ENCODE assay signal across 12 cellular contexts in the genomic region with DNA sequence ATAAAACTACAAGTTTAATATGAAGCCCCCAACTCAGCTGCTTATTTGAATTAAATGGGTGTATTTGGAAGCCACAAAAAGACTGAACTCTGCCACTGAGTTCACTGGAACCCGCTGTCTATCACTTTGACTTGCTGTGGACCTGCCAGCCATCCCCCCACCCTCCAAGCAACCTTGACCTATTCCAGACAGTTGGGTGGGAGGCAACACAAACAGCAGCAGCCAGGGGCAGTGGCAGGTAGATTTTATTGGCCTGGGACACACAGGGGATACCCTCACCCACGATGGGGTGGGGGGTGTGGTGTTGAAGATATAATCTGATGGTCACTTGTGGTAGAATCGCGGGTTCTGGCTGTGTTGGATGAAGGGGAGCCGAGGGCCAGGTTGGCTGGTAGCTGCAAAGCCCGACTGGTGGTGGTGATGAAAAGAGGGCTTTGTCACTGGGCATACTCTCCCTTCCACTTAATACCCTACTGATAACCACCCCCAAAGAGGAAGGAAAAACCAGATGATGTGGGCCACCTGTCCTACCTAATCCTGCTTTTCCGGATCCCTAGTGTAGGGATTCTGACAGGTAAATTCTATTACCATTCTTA. TPM values are rescaled to one million over a fixed set of nuclear protein-coding genes. Genes with fewer than 3 reads are reported as not detected.
A peak's percentile ranks its signal among the peaks of the same experiment; 100 is the strongest.
DNase-seq lines count a peak whose midpoint lies in the region; ATAC-seq, FAIRE-seq and TF ChIP-seq lines count a peak whose summit lies in the region.
"Had no signal": no experiment of that assay in that cellular context is flagged by ENCODE, and none has a peak within 500 bp of the region (broad histone marks: within the 10 kb centered on the region; RNA-seq: fewer than 3 reads in every experiment).

No MANE protein-coding gene starts in this region.

- POLR2A ChIA-PET in A549 (lab: Yijun Ruan, JAX) = interaction anchor here (1.0 to 4.0 kb wide), 5 partner anchors 9 to 91 kb away, joined by 3 to 22 read pairs (median 4); partner anchors contain the start of genes NEURL4 and TMEM256
- POLR2A ChIA-PET in CD8-positive, alpha-beta memory T cell (lab: Charles Lee) = interaction anchor here (1.3 to 1.5 kb wide), 2 partner anchors 18 to 123 kb away, joined by 3 to 4 read pairs; partner anchors contain the start of gene TMEM102

- no peaks in the 10 kb centered on the region for H3K27me3 ChIP-seq in CD8-positive, alpha-beta memory T cell (ENCODE audit: insufficient read depth, low read length, poor library complexity, severe bottlenecking)
- H3K27me3 ChIP-seq in esophagus squamous epithelium (no peaks in the 10 kb centered on the region), smooth muscle cell (ENCODE audit: low read depth) (no peaks in the 10 kb centered on the region)
- H3K27me3 ChIP-seq: ovary, SJCRH30 had no signal

- no peak overlapping the region for H2AFZ ChIP-seq in smooth muscle cell (ENCODE audit: low read depth)

- CTCF ChIA-PET in A549 (lab: Yijun Ruan, JAX) = interaction anchor here (0.8 to 6.1 kb wide), 10 partner anchors 9 to 91 kb away, joined by 3 to 58 read pairs (median 5); partner anchors contain the start of gene SLC2A4
- CTCF ChIA-PET in CD8-positive, alpha-beta memory T cell (lab: Charles Lee) = interaction anchor here (1.0 to 1.9 kb wide), 4 partner anchors 12 to 124 kb away, joined by 3 to 8 read pairs (median 4); partner anchors contain the start of gene SLC2A4

- no peaks in the 10 kb centered on the region for H3K9me3 ChIP-seq in A549
- no peaks in the 10 kb centered on the region for H3K9me3 ChIP-seq in CD8-positive, alpha-beta memory T cell (ENCODE audit: low read length)
- H3K9me3 ChIP-seq in T-helper 17 cell (ENCODE audit: control insufficient read depth, low read length, poor library complexity, severe bottlenecking) = no peaks in the 10 kb centered on the region
- no peaks in the 10 kb centered on the region for H3K9me3 ChIP-seq in esophagus squamous epithelium
- H3K9me3 ChIP-seq in smooth muscle cell (replicated peaks; ENCODE audit: low read depth) = no peaks in the 10 kb centered on the region
- H3K9me3 ChIP-seq: ovary, SJCRH30 had no signal

- H3K4me2 ChIP-seq in A549 (peak overlapping the region; percentile 90), smooth muscle cell (no peak overlapping the region)

- peak overlapping the region in 7 of 8 donors; percentile 72 to 93 (median 92) for H3K27ac Mint-ChIP-seq in CD8-positive, alpha-beta memory T cell
- H3K27ac Mint-ChIP-seq in T-helper 17 cell = peak overlapping the region; percentile 97

- intact Hi-C loops in esophagus squamous epithelium (cut with DNase I) = no loop called here

- peaks cover 57% of the 10 kb centered on the region for H3K4me1 ChIP-seq in A549
- H3K4me1 ChIP-seq in CD8-positive, alpha-beta memory T cell (ENCODE audit: insufficient read depth, low read length) = peaks cover 58% of the 10 kb centered on the region
- H3K4me1 ChIP-seq in esophagus squamous epithelium = peaks cover 37 to 78% (median 49%) of the 10 kb centered on the region in 3 donors
- H3K4me1 ChIP-seq in smooth muscle cell (ENCODE audit: low read depth) = peaks cover 16% of the 10 kb centered on the region

- peaks cover 51% of the 10 kb centered on the region for H3F3A ChIP-seq in smooth muscle cell (ENCODE audit: low read depth)

- WGBS in A549 (ENCODE audit: missing lambda C conversion rate) = 72% methylated on average over 7 of the region's 7 CpGs
- 67 to 69% methylated on average over 2 to 6 of the region's 7 CpGs for WGBS in esophagus squamous epithelium, 2 donors
- 90% methylated on average over 7 of the region's 7 CpGs for WGBS in smooth muscle cell (ENCODE audit: low lambda C conversion rate)

- no peaks in the 10 kb centered on the region for H3K9me3 Mint-ChIP-seq in CD8-positive, alpha-beta memory T cell

- peaks cover 58 to 72% (median 64%) of the 10 kb centered on the region in 3 donors for H3K4me1 Mint-ChIP-seq in CD8-positive, alpha-beta memory T cell
- peaks cover 54% of the 10 kb centered on the region for H3K4me1 Mint-ChIP-seq in T-helper 17 cell

- H3K4me3 ChIP-seq in A549 = no peak overlapping the region
- no peak overlapping the region for H3K4me3 ChIP-seq in CD8-positive, alpha-beta memory T cell (ENCODE audit: low read length)
- no peak overlapping the region for H3K4me3 ChIP-seq in esophagus squamous epithelium
- H3K4me3 ChIP-seq in smooth muscle cell = no peak overlapping the region
- H3K4me3 ChIP-seq: ovary, SJCRH30 had no signal

- no peak overlapping the region for H3K9ac ChIP-seq in smooth muscle cell (ENCODE audit: low read depth)

- H3K36me3 ChIP-seq in CD8-positive, alpha-beta memory T cell (ENCODE audit: insufficient read depth, low read length) = peaks cover 46% of the 10 kb centered on the region
- H3K36me3 ChIP-seq in esophagus squamous epithelium (peaks cover 33 to 63% (median 45%) of the 10 kb centered on the region in 3 donors), smooth muscle cell (ENCODE audit: low read depth) (peaks cover 4% of the 10 kb centered on the region)
- H3K36me3 ChIP-seq: ovary had no signal

- ATAC-seq in A549 (no peak), T-helper 17 cell (no peak), HG03108 (IDR thresholded peaks at IDR 0.05; ENCODE audit: unreplicated experiment) (no peak), GM18519 (IDR thresholded peaks at IDR 0.05; ENCODE audit: low FRiP score, unreplicated experiment) (no peak)

- no peak for TF ChIP-seq CTCF in A549 (IDR thresholded peaks at IDR 0.05)
- TF ChIP-seq CTCF in esophagus squamous epithelium (IDR thresholded peaks at IDR 0.05) = no peak
- TF ChIP-seq CTCF in smooth muscle cell (IDR thresholded peaks at IDR 0.05; ENCODE audit: borderline replicate concordance, insufficient read depth, poor library complexity, severe bottlenecking) = no peak

- H3K27me3 Mint-ChIP-seq in CD8-positive, alpha-beta memory T cell = peaks cover 0 to 13% of the 10 kb centered on the region in 2 donors
- H3K27me3 Mint-ChIP-seq in T-helper 17 cell = no peaks in the 10 kb centered on the region

- TF ChIP-seq POLR2A in A549 (IDR thresholded peaks at IDR 0.05; ENCODE audit: low read length) = peak; percentile 16; the same call in 1 of the 2 replicates
- no peak for TF ChIP-seq POLR2A in esophagus squamous epithelium (IDR thresholded peaks at IDR 0.05)

- DNase-seq in A549 (ENCODE audit: low read depth in 1 of 2, low spot score in 1 of 2) = no peak
- no peak for DNase-seq in CD8-positive, alpha-beta memory T cell
- DNase-seq in T-helper 17 cell = no peak
- DNase-seq in esophagus squamous epithelium (lab: John Stamatoyannopoulos, UW) = no peak
- DNase-seq in ACHN = no peak
- no peak for DNase-seq in smooth muscle cell (lab: John Stamatoyannopoulos, UW; ENCODE audit: unreplicated experiment)
- DNase-seq: anterior cingulate cortex, ovary, SJCRH30 had no signal

- peaks cover 70% of the 10 kb centered on the region for H4K20me1 ChIP-seq in smooth muscle cell (ENCODE audit: low read depth)

- H3K79me2 ChIP-seq in smooth muscle cell (ENCODE audit: low read depth) = peaks cover 66% of the 10 kb centered on the region

- peak overlapping the region in 6 of 7 donors; percentile 72 to 93 (median 80) for H3K4me3 Mint-ChIP-seq in CD8-positive, alpha-beta memory T cell
- H3K4me3 Mint-ChIP-seq in T-helper 17 cell = peak overlapping the region; percentile 80

- in situ Hi-C loops in ACHN (cut with HindIII; ENCODE audit: low pct_ligation_motif_present, low pct_unique_long_range_greater_than_20kb, low sequenced_read_pairs) = no loop called here

- FAIRE-seq in A549 (lab: Jason Lieb, UNC) = no peak
- FAIRE-seq: GM12892 had no signal

- TF ChIP-seq EP300 in A549 (IDR thresholded peaks at IDR 0.05) = no peak

- no peak for TF ChIP-seq RAD21 in A549 (conservative IDR thresholded peaks at IDR 0.05 in 1 of 2, IDR thresholded peaks at IDR 0.05 in 1 of 2)

- H3K36me3 Mint-ChIP-seq in CD8-positive, alpha-beta memory T cell = peaks cover 13 to 84% (median 16%) of the 10 kb centered on the region in 3 donors
- H3K36me3 Mint-ChIP-seq in T-helper 17 cell (ENCODE audit: low read depth) = peaks cover 19% of the 10 kb centered on the region

- 0 out of 6 replicates have a peak overlapping the region, but pooled peaks of 1 of the 2 experiments have one; percentile 6 for H3K27ac ChIP-seq in A549
- H3K27ac ChIP-seq in CD8-positive, alpha-beta memory T cell (ENCODE audit: low read depth, low read length) = no peak overlapping the region
- H3K27ac ChIP-seq in esophagus squamous epithelium = peak overlapping the region in 3 of 4 donors; percentile 0 to 99 (median 5)
- H3K27ac ChIP-seq in smooth muscle cell (ENCODE audit: low read depth) = no peak overlapping the region
- H3K27ac ChIP-seq: ovary, SJCRH30 had no signal

RNA-seq across cellular contexts. Expression of gene GPS2, which starts 2.6 kb away (rescaled TPM):
- polyA plus RNA-seq in A549 (2011; rRNA removed) = 48.5 and 61.7 TPM in 2 replicates
- polyA plus RNA-seq in A549 (2012; cell fraction: cytosol; rRNA removed) = 148 and 175 TPM in 2 replicates
- polyA plus RNA-seq in A549 (2012; cell fraction: nucleus; rRNA removed) = 219 and 250 TPM in 2 replicates
- polyA plus RNA-seq in A549 (2017; fragmentation: RNase III; extraction: RNeasy Plus Mini Kit Qiagen cat#74134 plus additional on column Dnase treatment) = 147 to 171 TPM (median 158 TPM) in 3 replicates
- 83.2 and 83.3 TPM in 2 replicates for polyA minus RNA-seq in A549 (2011; rRNA and poly(A)+ RNA removed)
- 10 to 100 TPM; 81.1 to 85.2 TPM for total RNA-seq in CD8-positive, alpha-beta memory T cell
- 116 TPM for polyA plus RNA-seq in CD8-positive, alpha-beta memory T cell
- total RNA-seq in T-helper 17 cell = 100 to 1,000 TPM in 1 of 2 donors, 10 to 100 TPM in 1; 96.5 to 104 TPM
- total RNA-seq in esophagus squamous epithelium = 10 to 100 TPM; 40.9 to 80.7 (median 70.5) TPM
- 35.2 and 40.3 TPM in 2 replicates for total RNA-seq in smooth muscle cell
- polyA plus RNA-seq in smooth muscle cell = 77.0 and 95.5 TPM in 2 replicates

RNA-seq across cellular contexts. Expression of gene EIF5A, which starts 5.1 kb away (rescaled TPM):
- polyA plus RNA-seq in A549 (2011; rRNA removed) = 945 and 969 TPM in 2 replicates
- polyA plus RNA-seq in A549 (2012; cell fraction: cytosol; rRNA removed) = 1,634 and 1,871 TPM in 2 replicates
- 1,244 and 1,505 TPM in 2 replicates for polyA plus RNA-seq in A549 (2012; cell fraction: nucleus; rRNA removed)
- 1,779 to 2,042 TPM (median 1,918 TPM) in 3 replicates for polyA plus RNA-seq in A549 (2017; fragmentation: RNase III; extraction: RNeasy Plus Mini Kit Qiagen cat#74134 plus additional on column Dnase treatment)
- 1,320 and 1,330 TPM in 2 replicates for polyA minus RNA-seq in A549 (2011; rRNA and poly(A)+ RNA removed)
- total RNA-seq in CD8-positive, alpha-beta memory T cell = 1,000 to 10,000 TPM; 1,533 to 1,595 TPM
- polyA plus RNA-seq in CD8-positive, alpha-beta memory T cell = 230 TPM
- total RNA-seq in T-helper 17 cell = 100 to 1,000 TPM; 496 to 601 TPM
- total RNA-seq in esophagus squamous epithelium = 100 to 1,000 TPM; 324 to 543 (median 394) TPM
- total RNA-seq in smooth muscle cell = 260 and 323 TPM in 2 replicates
- 797 and 860 TPM in 2 replicates for polyA plus RNA-seq in smooth muscle cell

RNA-seq across cellular contexts. Expression of gene NEURL4, which starts 16.6 kb away (rescaled TPM):
- polyA plus RNA-seq in A549 (2011; rRNA removed) (12.2 and 18.3 TPM in 2 replicates), A549 (2017; fragmentation: RNase III; extraction: RNeasy Plus Mini Kit Qiagen cat#74134 plus additional on column Dnase treatment) (44.2 to 50.4 TPM (median 47.5 TPM) in 3 replicates), smooth muscle cell (5.1 and 9.2 TPM in 2 replicates)
- polyA plus RNA-seq in A549 (2012; cell fraction: cytosol; rRNA removed) = 30.8 and 32.2 TPM in 2 replicates
- 199 and 235 TPM in 2 replicates for polyA plus RNA-seq in A549 (2012; cell fraction: nucleus; rRNA removed)
- 34.8 and 46.0 TPM in 2 replicates for polyA minus RNA-seq in A549 (2011; rRNA and poly(A)+ RNA removed)
- total RNA-seq in CD8-positive, alpha-beta memory T cell = 10 to 100 TPM; 60.1 to 60.7 TPM
- polyA plus RNA-seq in CD8-positive, alpha-beta memory T cell = 2.7 TPM
- total RNA-seq in T-helper 17 cell (10 to 100 TPM; 29.9 to 43.8 TPM), esophagus squamous epithelium (10 to 100 TPM in 3 of 4 donors, 1 to 10 TPM in 1; 9.7 to 18.7 (median 14.4) TPM), smooth muscle cell (8.6 and 23.8 TPM in 2 replicates)

RNA-seq across cellular contexts. Expression of gene YBX2, which starts 18.1 kb away (rescaled TPM):
- polyA plus RNA-seq in A549 (2011; rRNA removed) (0.61 and 0.98 TPM in 2 replicates), A549 (2017; fragmentation: RNase III; extraction: RNeasy Plus Mini Kit Qiagen cat#74134 plus additional on column Dnase treatment) (0.22 to 0.57 TPM (median 0.36 TPM) in 3 replicates), smooth muscle cell (0.58 and 1.1 TPM in 2 replicates)
- polyA plus RNA-seq in A549 (2012; cell fraction: cytosol; rRNA removed) = 0.65 and 0.70 TPM in 2 replicates
- polyA plus RNA-seq in A549 (2012; cell fraction: nucleus; rRNA removed) = 1.6 and 2.0 TPM in 2 replicates
- polyA minus RNA-seq in A549 (2011; rRNA and poly(A)+ RNA removed) = 0.74 and 1.1 TPM in 2 replicates
- total RNA-seq in CD8-positive, alpha-beta memory T cell = under 1 TPM; 0.07 to 0.26 TPM
- not detected for polyA plus RNA-seq in CD8-positive, alpha-beta memory T cell
- total RNA-seq in T-helper 17 cell (not detected), esophagus squamous epithelium (1 to 10 TPM in 3 of 4 donors, under 1 TPM in 1; 0.44 to 3.8 (median 2.3) TPM), smooth muscle cell (0.09 and 1.3 TPM in 2 replicates)
- total RNA-seq: SJCRH30 had no signal

RNA-seq across cellular contexts. Expression of gene ACAP1, which starts 23.8 kb away (rescaled TPM):
- polyA plus RNA-seq in A549 (2011; rRNA removed) (0.03 and 0.41 TPM in 2 replicates), A549 (2017; fragmentation: RNase III; extraction: RNeasy Plus Mini Kit Qiagen cat#74134 plus additional on column Dnase treatment) (1.3 to 2.1 TPM (median 1.4 TPM) in 3 replicates), smooth muscle cell (31.6 and 48.1 TPM in 2 replicates)
- 1.5 TPM in 2 replicates for polyA plus RNA-seq in A549 (2012; cell fraction: cytosol; rRNA removed)
- polyA plus RNA-seq in A549 (2012; cell fraction: nucleus; rRNA removed) = 0.55 and 1.5 TPM in 2 replicates
- polyA minus RNA-seq in A549 (2011; rRNA and poly(A)+ RNA removed) = not detected in 2 replicates
- 100 to 1,000 TPM; 216 to 225 TPM for total RNA-seq in CD8-positive, alpha-beta memory T cell
- 274 TPM for polyA plus RNA-seq in CD8-positive, alpha-beta memory T cell
- total RNA-seq in T-helper 17 cell (100 to 1,000 TPM; 641 to 702 TPM), esophagus squamous epithelium (1 to 10 TPM; 3.2 to 5.5 (median 3.8) TPM), smooth muscle cell (15.2 TPM in 1 of 2 replicates, not detected in the other)

Comparison
In these comparisons a context has a peak if more than half of its experiments do, and no peak if none do; other contexts are left out.
1. H3K27ac ChIP-seq: peak in esophagus squamous epithelium (3 of 4); none in CD8-positive, alpha-beta memory T cell (single experiment) and smooth muscle cell (single experiment).